ENCODE assay signal across 21 cellular contexts in genomic region chr20:25991051-25991755, GRCh38.
"Had no signal": no experiment of that assay in that cellular context is flagged by ENCODE, and none has a peak within 500 bp of the region (broad histone marks: within the 10 kb centered on the region; RNA-seq: fewer than 3 reads in every experiment).

No MANE protein-coding gene starts in this region.

- FAIRE-seq: HTR-8/SVneo had no signal

- H3K27ac ChIP-seq: HL-60, RWPE1 had no signal

- H3K4me2 ChIP-seq: SK-N-SH had no signal

- H3K9me3 ChIP-seq: SK-N-SH had no signal

- H3K9ac ChIP-seq: SK-N-SH had no signal

- ATAC-seq: Panc1, PC-3 had no signal

- DNase-seq: KBM-7; NCI-H1092; NCI-H1105 treated with DMSO at 0.1 percent for 48 hours; NCI-H1417 treated with DMSO at 0.1 percent for 48 hours; NCI-H146; NCI-H1694 treated with DMSO at 0.1 percent for 48 hours; NCI-H1930; NCI-H2081; NCI-H2107; NCI-H2227 treated with DMSO at 0.1 percent for 48 hours; NCI-H524; NCI-H526 treated with DMSO at 0.1 percent for 48 hours; NCI-H748 treated with DMSO at 0.1 percent for 48 hours; NK-92 treated with Interleukin-12 subunit alpha and Interleukin-12 subunit beta, amount 100 ng/mL, for 24 hours; PC-3; SHP77; SK-N-SH had no signal
